ENCODE assay signal across 1 cellular context in the genomic region with DNA sequence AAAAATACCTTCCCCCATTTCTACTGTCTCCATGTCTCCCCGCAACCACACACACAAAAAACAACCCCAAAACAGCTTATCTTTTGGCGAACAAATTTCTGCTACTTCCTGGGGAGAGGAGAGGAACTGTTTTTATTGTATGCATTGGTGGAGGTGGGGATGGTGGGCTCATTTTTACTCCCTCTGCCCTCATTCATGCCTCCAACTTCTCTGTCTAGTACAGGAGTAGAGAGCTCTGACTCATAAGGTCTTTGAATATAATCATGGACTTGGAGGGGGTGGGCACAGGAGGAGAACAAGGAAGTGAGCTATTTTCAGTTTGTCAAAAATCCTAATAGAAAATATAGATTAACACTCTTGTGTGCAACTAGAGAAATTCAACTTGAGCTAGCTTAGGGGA.
TF ChIP-seq lines count a peak whose summit lies in the region.

No MANE protein-coding gene starts in this region.

TF ChIP-seq in GM23338, 12 proteins besides CTCF, POLR2A, EP300 and RAD21 (continued from another document):
- TF ChIP-seq ZNF462 (CRISPR knock-in tag; IDR thresholded peaks at IDR 0.05): no peak
- TF ChIP-seq ZNF114 (CRISPR knock-in tag; IDR thresholded peaks at IDR 0.05): no peak
- TF ChIP-seq STAT1 (IDR thresholded peaks at IDR 0.05; ENCODE audit: unreplicated experiment): no peak
- TF ChIP-seq EZH2 (IDR thresholded peaks at IDR 0.05; ENCODE audit: low read depth, unreplicated experiment): no peak
- TF ChIP-seq JUNB (IDR thresholded peaks at IDR 0.05; ENCODE audit: unreplicated experiment): no peak
- TF ChIP-seq POLR2AphosphoS5 (IDR thresholded peaks at IDR 0.05; ENCODE audit: low read depth): no peak
- TF ChIP-seq EZH2phosphoT487 (IDR thresholded peaks at IDR 0.05; ENCODE audit: unreplicated experiment): no peak
- TF ChIP-seq, protein P1, sequence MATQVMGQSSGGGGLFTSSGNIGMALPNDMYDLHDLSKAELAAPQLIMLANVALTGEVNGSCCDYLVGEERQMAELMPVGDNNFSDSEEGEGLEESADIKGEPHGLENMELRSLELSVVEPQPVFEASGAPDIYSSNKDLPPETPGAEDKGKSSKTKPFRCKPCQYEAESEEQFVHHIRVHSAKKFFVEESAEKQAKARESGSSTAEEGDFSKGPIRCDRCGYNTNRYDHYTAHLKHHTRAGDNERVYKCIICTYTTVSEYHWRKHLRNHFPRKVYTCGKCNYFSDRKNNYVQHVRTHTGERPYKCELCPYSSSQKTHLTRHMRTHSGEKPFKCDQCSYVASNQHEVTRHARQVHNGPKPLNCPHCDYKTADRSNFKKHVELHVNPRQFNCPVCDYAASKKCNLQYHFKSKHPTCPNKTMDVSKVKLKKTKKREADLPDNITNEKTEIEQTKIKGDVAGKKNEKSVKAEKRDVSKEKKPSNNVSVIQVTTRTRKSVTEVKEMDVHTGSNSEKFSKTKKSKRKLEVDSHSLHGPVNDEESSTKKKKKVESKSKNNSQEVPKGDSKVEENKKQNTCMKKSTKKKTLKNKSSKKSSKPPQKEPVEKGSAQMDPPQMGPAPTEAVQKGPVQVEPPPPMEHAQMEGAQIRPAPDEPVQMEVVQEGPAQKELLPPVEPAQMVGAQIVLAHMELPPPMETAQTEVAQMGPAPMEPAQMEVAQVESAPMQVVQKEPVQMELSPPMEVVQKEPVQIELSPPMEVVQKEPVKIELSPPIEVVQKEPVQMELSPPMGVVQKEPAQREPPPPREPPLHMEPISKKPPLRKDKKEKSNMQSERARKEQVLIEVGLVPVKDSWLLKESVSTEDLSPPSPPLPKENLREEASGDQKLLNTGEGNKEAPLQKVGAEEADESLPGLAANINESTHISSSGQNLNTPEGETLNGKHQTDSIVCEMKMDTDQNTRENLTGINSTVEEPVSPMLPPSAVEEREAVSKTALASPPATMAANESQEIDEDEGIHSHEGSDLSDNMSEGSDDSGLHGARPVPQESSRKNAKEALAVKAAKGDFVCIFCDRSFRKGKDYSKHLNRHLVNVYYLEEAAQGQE (IDR thresholded peaks at IDR 0.05; ENCODE audit: unreplicated experiment): no peak
- TF ChIP-seq NANOG (IDR thresholded peaks at IDR 0.05; ENCODE audit: borderline replicate concordance): no peak
